In the genomic region with DNA sequence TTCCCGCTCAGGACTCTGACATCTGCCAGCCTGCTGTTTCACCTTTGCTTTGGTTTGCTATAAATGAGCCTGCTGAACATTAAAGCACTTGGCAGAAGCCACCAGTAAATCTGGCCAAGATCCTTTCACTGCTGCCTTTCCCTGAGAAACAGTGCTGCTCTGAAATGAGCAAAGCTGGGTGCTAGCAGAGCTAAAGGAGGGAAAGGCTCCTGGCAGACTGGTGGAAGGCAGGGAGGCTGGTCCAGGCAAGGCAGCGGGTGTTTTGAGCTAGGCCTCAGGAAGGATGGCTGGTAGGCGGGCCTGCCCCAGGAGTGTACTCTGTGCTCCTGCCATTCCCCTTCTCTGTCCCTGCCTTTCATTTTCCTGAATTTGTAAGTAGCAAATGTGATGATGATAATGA, we compare ENCODE assay signal across 16 cellular contexts. TPM values are rescaled to one million over a fixed set of nuclear protein-coding genes. Genes with fewer than 3 reads are reported as not detected.
DNase-seq lines count a peak whose midpoint lies in the region; ATAC-seq and TF ChIP-seq lines count a peak whose summit lies in the region.
"Had no signal": no experiment of that assay in that cellular context is flagged by ENCODE, and none has a peak within 500 bp of the region (broad histone marks: within the 10 kb centered on the region; RNA-seq: fewer than 3 reads in every experiment).

No MANE protein-coding gene starts in this region.

- H3K4me3 Mint-ChIP-seq in brain: peak overlapping the region in 1 of 5 experiments; percentile 33
- H3K4me3 Mint-ChIP-seq: naive thymus-derived CD8-positive, alpha-beta T cell; T-helper 17 cell had no signal

- H3K36me3 Mint-ChIP-seq in brain: peaks cover 30% of the 10 kb centered on the region

- H3K4me3 ChIP-seq in MG63 (no peak overlapping the region), heart right ventricle (no peak overlapping the region)
- H3K4me3 ChIP-seq: right lobe of liver, thyroid gland had no signal

- in situ Hi-C loops in KBM-7 (cut with MboI; ENCODE audit: low pct_unique_long_range_greater_than_20kb, low sequenced_read_pairs): no loop called here

- DNase-seq in MG63 (peak; percentile 7), heart right ventricle (no peak), posterior cingulate gyrus (peak in 9 of 10 donors; percentile 28 to 95 (median 69)), KBM-7 (no peak), CD1c-positive myeloid dendritic cell (ENCODE audit: extremely low spot score) (no peak), activated gamma-delta T cell (lab: John Stamatoyannopoulos, UW) (no peak)
- no peak for DNase-seq in activated CD4-positive, alpha-beta T cell treated with anti-CD3 and anti-CD28 coated beads, Interleukin-2, amount 50 U/mL, for 4 hours
- DNase-seq: activated CD4-positive, CD25-positive, alpha-beta regulatory T cell; activated naive CD4-positive, alpha-beta T cell; Caco-2; naive thymus-derived CD8-positive, alpha-beta T cell; NCI-H2081; right lobe of liver; T-helper 17 cell; thyroid gland had no signal

- 64 to 69% methylated on average over 3 of the region's 3 CpGs for WGBS in heart right ventricle, 2 donors

- H3K36me3 ChIP-seq in MG63 (peaks cover 48% of the 10 kb centered on the region), heart right ventricle (peaks cover 0 to 86% (median 31%) of the 10 kb centered on the region in 9 donors)

- H3K4me1 ChIP-seq in heart right ventricle: peaks cover 0 to 25% (median 5%) of the 10 kb centered on the region in 9 donors
- H3K4me1 ChIP-seq: Caco-2, right lobe of liver, thyroid gland had no signal

- H3K27me3 Mint-ChIP-seq in brain: no peaks in the 10 kb centered on the region
- H3K27me3 Mint-ChIP-seq: naive thymus-derived CD8-positive, alpha-beta T cell; T-helper 17 cell had no signal

- H3K9me3 ChIP-seq in MG63 (no peaks in the 10 kb centered on the region), heart right ventricle (no peaks in the 10 kb centered on the region)
- H3K9me3 ChIP-seq: Caco-2, right lobe of liver, thyroid gland had no signal

- peak in 7 of 8 donors; percentile 43 to 79 (median 74) for ATAC-seq in heart right ventricle
- ATAC-seq: naive thymus-derived CD8-positive, alpha-beta T cell; T-helper 17 cell had no signal

- H3K9me3 Mint-ChIP-seq in brain: no peaks in the 10 kb centered on the region
- H3K9me3 Mint-ChIP-seq: naive thymus-derived CD8-positive, alpha-beta T cell had no signal

- no peak for TF ChIP-seq CTCF in brain (conservative IDR thresholded peaks at IDR 0.05)
- TF ChIP-seq CTCF in heart right ventricle (IDR thresholded peaks at IDR 0.05): no peak

- intact Hi-C loops in heart right ventricle (cut with DNase I): no loop called here
- intact Hi-C loops in posterior cingulate gyrus (cut with DNase I): no loop called here

- peak overlapping the region in 3 of 10 donors; percentile 13 to 38 (median 27) for H3K27ac ChIP-seq in heart right ventricle
- H3K27ac ChIP-seq: right lobe of liver, thyroid gland had no signal

- H3K27me3 ChIP-seq in MG63: no peaks in the 10 kb centered on the region
- H3K27me3 ChIP-seq in heart right ventricle: no peaks in the 10 kb centered on the region
- H3K27me3 ChIP-seq: right lobe of liver, thyroid gland had no signal

- H3K27ac Mint-ChIP-seq in brain: peak overlapping the region in 4 of 5 experiments; percentile 84 to 97 (median 89)
- H3K27ac Mint-ChIP-seq: T-helper 17 cell had no signal

- H3K4me1 Mint-ChIP-seq in brain: peaks cover 32% of the 10 kb centered on the region
- H3K4me1 Mint-ChIP-seq: T-helper 17 cell had no signal

RNA-seq across cellular contexts. Expression of a gene that starts 52.5 kb away (rescaled TPM):
- total RNA-seq in MG63 (2014; rRNA removed; shearing (Covaris generic); ENCODE audit: low replicate concordance): not detected in 2 replicates
- polyA plus RNA-seq in brain (ENCODE audit: insufficient read depth, low read depth, low replicate concordance): 1.4 TPM
- 10 to 100 TPM in 1 of 10 donors, 1 to 10 TPM in 9; 1.1 to 15.6 (median 4.0) TPM for total RNA-seq in heart right ventricle
- polyA plus RNA-seq in heart right ventricle: 1 to 10 TPM in 1 of 2 donors, under 1 TPM in 1; 0.95 to 2.9 TPM

RNA-seq across cellular contexts. Expression of a gene that starts 53.6 kb away (rescaled TPM):
- total RNA-seq in MG63 (2014; rRNA removed; shearing (Covaris generic); ENCODE audit: low replicate concordance): 45.9 and 62.5 TPM in 2 replicates
- polyA plus RNA-seq in brain (ENCODE audit: insufficient read depth, low read depth, low replicate concordance): 20.4 TPM
- 10 to 100 TPM; 30.3 to 45.9 (median 39.1) TPM for total RNA-seq in heart right ventricle
- 10 to 100 TPM; 35.0 to 37.7 TPM for polyA plus RNA-seq in heart right ventricle

RNA-seq across cellular contexts. Expression of a gene that starts 53.6 kb away (rescaled TPM):
- total RNA-seq in MG63 (2014; rRNA removed; shearing (Covaris generic); ENCODE audit: low replicate concordance): 8.1 and 10.8 TPM in 2 replicates
- polyA plus RNA-seq in brain (ENCODE audit: insufficient read depth, low read depth, low replicate concordance) (25.6 TPM), heart right ventricle (10 to 100 TPM in 1 of 2 donors, 1 to 10 TPM in 1; 6.0 to 13.6 TPM)
- total RNA-seq in heart right ventricle: 10 to 100 TPM; 36.2 to 47.6 (median 43.4) TPM

Comparison
In these comparisons a context has a peak if more than half of its experiments do, and no peak if none do; other contexts are left out.
1. DNase-seq: peak in MG63 (single experiment) and posterior cingulate gyrus (9 of 10); none in heart right ventricle (0 of 2), activated CD4-positive, alpha-beta T cell treated with anti-CD3 and anti-CD28 coated beads, Interleukin-2, amount 50 U/mL, for 4 hours (0 of 2), KBM-7 (single experiment), CD1c-positive myeloid dendritic cell (single experiment) and activated gamma-delta T cell (single experiment).